Comparison of ENCODE assay signal across 7 cellular contexts in genomic region chr6:19803331-19804330, GRCh38. TPM values are rescaled to one million over a fixed set of nuclear protein-coding genes. Genes with fewer than 3 reads are reported as not detected.
DNase-seq lines count a peak whose midpoint lies in the region; ATAC-seq and TF ChIP-seq lines count a peak whose summit lies in the region.

No MANE protein-coding gene starts in this region.

- in situ Hi-C loops in HAP-1 (cut with MboI; ENCODE audit: low sequenced_read_pairs): no loop called here

- no peaks in the 10 kb centered on the region for H3K27me3 ChIP-seq in HAP-1 (ENCODE audit: low read depth)
- H3K27me3 ChIP-seq in SJSA1 (replicated peaks): no peaks in the 10 kb centered on the region
- H3K27me3 ChIP-seq in gastroesophageal sphincter: no peaks in the 10 kb centered on the region
- peaks cover 0 to 47% (median 12%) of the 10 kb centered on the region in 7 donors for H3K27me3 ChIP-seq in spleen (replicated peaks in 1 of 7)

- H3K36me3 ChIP-seq in HAP-1 (replicated peaks): no peaks in the 10 kb centered on the region
- no peaks in the 10 kb centered on the region for H3K36me3 ChIP-seq in SJSA1
- H3K36me3 ChIP-seq in gastroesophageal sphincter: no peaks in the 10 kb centered on the region
- H3K36me3 ChIP-seq in spleen: no peaks in the 10 kb centered on the region

- WGBS in gastroesophageal sphincter (ENCODE audit: low coverage in 1 of 2), 2 donors: 9 to 11% methylated on average over 10 to 13 of the region's 13 CpGs
- WGBS in spleen, 5 donors: 27 to 31% (median 30%) methylated on average over 13 of the region's 13 CpGs

- H3K27ac ChIP-seq in SJSA1 (peak overlapping the region; percentile 98), gastroesophageal sphincter (peak overlapping the region; percentile 90 to 97 (median 97)), spleen (peak overlapping the region in 7 of 8 donors; percentile 53 to 87 (median 80))

- intact Hi-C loops in spleen (cut with DNase I; ENCODE audit: low total_unique reads): no loop called here

- no peak for TF ChIP-seq EP300 in gastroesophageal sphincter (IDR thresholded peaks at IDR 0.05)

- TF ChIP-seq POLR2A in gastroesophageal sphincter (IDR thresholded peaks at IDR 0.05): no peak
- TF ChIP-seq POLR2A in spleen (IDR thresholded peaks at IDR 0.05): no peak
- no peak for TF ChIP-seq POLR2A in GM18505 (IDR thresholded peaks at IDR 0.05; ENCODE audit: borderline replicate concordance, extremely low read depth, insufficient read depth, insufficient read length)

- ATAC-seq in gastroesophageal sphincter (no peak), GM18520 (IDR thresholded peaks at IDR 0.05; ENCODE audit: unreplicated experiment) (no peak), GM18505 (IDR thresholded peaks at IDR 0.05; ENCODE audit: unreplicated experiment) (no peak)

- no peak for TF ChIP-seq CTCF in gastroesophageal sphincter (IDR thresholded peaks at IDR 0.05)
- TF ChIP-seq CTCF in spleen (IDR thresholded peaks at IDR 0.05 in 8 of 11, conservative IDR thresholded peaks at IDR 0.05 in 3 of 11): no peak

- H3K4me1 ChIP-seq in HAP-1 (peaks cover 3% of the 10 kb centered on the region; the same call in 1 of the 2 replicates), SJSA1 (replicated peaks) (peaks cover 28% of the 10 kb centered on the region), gastroesophageal sphincter (peaks cover 6 to 48% (median 7%) of the 10 kb centered on the region in 3 donors), spleen (peaks cover 3 to 22% (median 18%) of the 10 kb centered on the region in 6 donors)

- H3K9me3 ChIP-seq in HAP-1 (peaks cover 7% of the 10 kb centered on the region), SJSA1 (replicated peaks) (no peaks in the 10 kb centered on the region), gastroesophageal sphincter (no peaks in the 10 kb centered on the region), spleen (no peaks in the 10 kb centered on the region)

- DNase-seq in HAP-1 (ENCODE audit: low spot score in 2 of 2) (peak; percentile 22 to 68), SJSA1 (ENCODE audit: low read depth in 1 of 2, low spot score in 2 of 2) (no peak), spleen (no peak), amniotic stem cell (lab: John Stamatoyannopoulos, UW) (no peak)

- no peak overlapping the region for H3K4me3 ChIP-seq in HAP-1
- H3K4me3 ChIP-seq in SJSA1: peak overlapping the region; percentile 45
- peak overlapping the region; percentile 54 to 66 for H3K4me3 ChIP-seq in gastroesophageal sphincter
- H3K4me3 ChIP-seq in spleen: peak overlapping the region in 5 of 8 donors; percentile 40 to 65 (median 43)

RNA-seq across cellular contexts. Expression of gene ID4, which starts 33.5 kb away (rescaled TPM):
- total RNA-seq in SJSA1 (2014; rRNA removed; shearing (Covaris generic)): 13.6 and 19.6 TPM in 2 replicates
- total RNA-seq in gastroesophageal sphincter (100 to 1,000 TPM in 1 of 4 donors, 10 to 100 TPM in 3; 51.3 to 137 (median 63.6) TPM), spleen (10 to 100 TPM; 14.4 to 29.1 (median 19.6) TPM)
- polyA plus RNA-seq in spleen: 1 to 10 TPM; 7.8 to 9.1 (median 8.3) TPM

Comparison
In these comparisons a context has a peak if more than half of its experiments do, and no peak if none do; other contexts are left out.
1. DNase-seq: peak in HAP-1 (2 of 2); none in SJSA1 (0 of 2), spleen (single experiment) and amniotic stem cell (single experiment).
2. Peak in every context shown above with its lines, with median percentiles within 50 percentile points of each other: H3K27ac ChIP-seq.